Comparison of ENCODE assay signal across 1 cellular context in genomic region chr3:53464424-53464823, GRCh38.
TF ChIP-seq lines count a peak whose summit lies in the region.

No MANE protein-coding gene starts in this region.

TF ChIP-seq in HepG2, 621 proteins besides CTCF, POLR2A, EP300 and RAD21 (continued from another document and continues in another):
- TF ChIP-seq PATZ1 (CRISPR knock-in tag; IDR thresholded peaks at IDR 0.05) (peak; percentile 54; the same call in 1 of the 2 replicates), E2F2 (CRISPR knock-in tag; IDR thresholded peaks at IDR 0.05; ENCODE audit: borderline replicate concordance) (no peak), ZNF652 (CRISPR knock-in tag; IDR thresholded peaks at IDR 0.05; ENCODE audit: borderline replicate concordance, low read depth) (no peak), ZSCAN30 (CRISPR knock-in tag; IDR thresholded peaks at IDR 0.05) (no peak), ZFP90 (CRISPR knock-in tag; IDR thresholded peaks at IDR 0.05; ENCODE audit: borderline replicate concordance) (no peak), HNF4A (CRISPR knock-in tag; IDR thresholded peaks at IDR 0.05) (0 out of 2 replicates have a peak, but pooled peaks have one; percentile 6), ZBTB7A (CRISPR knock-in tag; IDR thresholded peaks at IDR 0.05) (no peak), ZNF672 (CRISPR knock-in tag; IDR thresholded peaks at IDR 0.05) (no peak), ZFP36L2 (CRISPR knock-in tag; IDR thresholded peaks at IDR 0.05) (no peak), ZNF431 (CRISPR knock-in tag; IDR thresholded peaks at IDR 0.05; ENCODE audit: borderline replicate concordance, low read depth) (no peak), NR2F1 (CRISPR knock-in tag; IDR thresholded peaks at IDR 0.05) (no peak), CBX5 (CRISPR knock-in tag; IDR thresholded peaks at IDR 0.05; ENCODE audit: borderline replicate concordance) (no peak), ZNF121 (CRISPR knock-in tag; IDR thresholded peaks at IDR 0.05) (peak; percentile 75), ZNF792 (CRISPR knock-in tag; IDR thresholded peaks at IDR 0.05) (no peak), ARID5B (CRISPR knock-in tag; IDR thresholded peaks at IDR 0.05) (peak; percentile 53), ZKSCAN1 (IDR thresholded peaks at IDR 0.05; ENCODE audit: low read length) (no peak), YY1 (IDR thresholded peaks at IDR 0.05; ENCODE audit: insufficient read depth, insufficient replicate concordance, low read depth, low read length) (no peak), PRMT3 (CRISPR knock-in tag; IDR thresholded peaks at IDR 0.05; ENCODE audit: borderline replicate concordance, low read depth) (no peak), PTBP1 (IDR thresholded peaks at IDR 0.05; ENCODE audit: low read depth, low read length, poor library complexity, severe bottlenecking) (no peak), ZNF616 (CRISPR knock-in tag; IDR thresholded peaks at IDR 0.05; ENCODE audit: low read depth) (no peak), ELF1 (CRISPR knock-in tag; IDR thresholded peaks at IDR 0.05) (no peak), TEAD2 (CRISPR knock-in tag; IDR thresholded peaks at IDR 0.05) (no peak), PHF5A (CRISPR knock-in tag; IDR thresholded peaks at IDR 0.05; ENCODE audit: low read depth, unreplicated experiment) (no peak), ZNF776 (CRISPR knock-in tag; IDR thresholded peaks at IDR 0.05) (no peak), HOXA5 (CRISPR knock-in tag; IDR thresholded peaks at IDR 0.05) (no peak), ELF3 (CRISPR knock-in tag; IDR thresholded peaks at IDR 0.05) (peak; percentile 20; the same call in 1 of the 2 replicates), ZNF281 (CRISPR knock-in tag; IDR thresholded peaks at IDR 0.05; ENCODE audit: borderline replicate concordance) (no peak), ZNF562 (CRISPR knock-in tag; IDR thresholded peaks at IDR 0.05; ENCODE audit: borderline replicate concordance) (no peak), ETV5 (CRISPR knock-in tag; IDR thresholded peaks at IDR 0.05; ENCODE audit: borderline replicate concordance) (peak; percentile 31; the same call in 1 of the 2 replicates), MED13 (CRISPR knock-in tag; IDR thresholded peaks at IDR 0.05) (no peak), NR2F6 (IDR thresholded peaks at IDR 0.05) (no peak), NR2F6 (CRISPR knock-in tag; IDR thresholded peaks at IDR 0.05) (peak; percentile 30; the same call in 1 of the 2 replicates), ZNF691 (CRISPR knock-in tag; IDR thresholded peaks at IDR 0.05; ENCODE audit: borderline replicate concordance, low read depth) (no peak), U2AF2 (IDR thresholded peaks at IDR 0.05; ENCODE audit: low read depth, low read length) (no peak), ZNF432 (CRISPR knock-in tag; IDR thresholded peaks at IDR 0.05; ENCODE audit: borderline replicate concordance) (no peak), GATA4 (IDR thresholded peaks at IDR 0.05; ENCODE audit: borderline replicate concordance, low read depth) (no peak), HDAC6 (IDR thresholded peaks at IDR 0.05; ENCODE audit: low read depth, low read length) (no peak), MED8 (CRISPR knock-in tag; IDR thresholded peaks at IDR 0.05; ENCODE audit: insufficient replicate concordance) (no peak), BCL6 (CRISPR knock-in tag; IDR thresholded peaks at IDR 0.05) (no peak), HNF4G (IDR thresholded peaks at IDR 0.05; ENCODE audit: borderline replicate concordance, low read depth, low read length) (0 out of 2 replicates have a peak, but pooled peaks have one; percentile 8), HNF4G (CRISPR knock-in tag; IDR thresholded peaks at IDR 0.05; ENCODE audit: borderline replicate concordance, low read depth) (no peak), NKX3-1 (CRISPR knock-in tag; IDR thresholded peaks at IDR 0.05) (no peak)
- TF ChIP-seq, protein P1, sequence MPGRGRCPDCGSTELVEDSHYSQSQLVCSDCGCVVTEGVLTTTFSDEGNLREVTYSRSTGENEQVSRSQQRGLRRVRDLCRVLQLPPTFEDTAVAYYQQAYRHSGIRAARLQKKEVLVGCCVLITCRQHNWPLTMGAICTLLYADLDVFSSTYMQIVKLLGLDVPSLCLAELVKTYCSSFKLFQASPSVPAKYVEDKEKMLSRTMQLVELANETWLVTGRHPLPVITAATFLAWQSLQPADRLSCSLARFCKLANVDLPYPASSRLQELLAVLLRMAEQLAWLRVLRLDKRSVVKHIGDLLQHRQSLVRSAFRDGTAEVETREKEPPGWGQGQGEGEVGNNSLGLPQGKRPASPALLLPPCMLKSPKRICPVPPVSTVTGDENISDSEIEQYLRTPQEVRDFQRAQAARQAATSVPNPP (CRISPR knock-in tag; IDR thresholded peaks at IDR 0.05): no peak
- TF ChIP-seq, protein P2, sequence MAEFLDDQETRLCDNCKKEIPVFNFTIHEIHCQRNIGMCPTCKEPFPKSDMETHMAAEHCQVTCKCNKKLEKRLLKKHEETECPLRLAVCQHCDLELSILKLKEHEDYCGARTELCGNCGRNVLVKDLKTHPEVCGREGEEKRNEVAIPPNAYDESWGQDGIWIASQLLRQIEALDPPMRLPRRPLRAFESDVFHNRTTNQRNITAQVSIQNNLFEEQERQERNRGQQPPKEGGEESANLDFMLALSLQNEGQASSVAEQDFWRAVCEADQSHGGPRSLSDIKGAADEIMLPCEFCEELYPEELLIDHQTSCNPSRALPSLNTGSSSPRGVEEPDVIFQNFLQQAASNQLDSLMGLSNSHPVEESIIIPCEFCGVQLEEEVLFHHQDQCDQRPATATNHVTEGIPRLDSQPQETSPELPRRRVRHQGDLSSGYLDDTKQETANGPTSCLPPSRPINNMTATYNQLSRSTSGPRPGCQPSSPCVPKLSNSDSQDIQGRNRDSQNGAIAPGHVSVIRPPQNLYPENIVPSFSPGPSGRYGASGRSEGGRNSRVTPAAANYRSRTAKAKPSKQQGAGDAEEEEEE (CRISPR knock-in tag; IDR thresholded peaks at IDR 0.05; ENCODE audit: borderline replicate concordance): no peak
- TF ChIP-seq, protein P3, sequence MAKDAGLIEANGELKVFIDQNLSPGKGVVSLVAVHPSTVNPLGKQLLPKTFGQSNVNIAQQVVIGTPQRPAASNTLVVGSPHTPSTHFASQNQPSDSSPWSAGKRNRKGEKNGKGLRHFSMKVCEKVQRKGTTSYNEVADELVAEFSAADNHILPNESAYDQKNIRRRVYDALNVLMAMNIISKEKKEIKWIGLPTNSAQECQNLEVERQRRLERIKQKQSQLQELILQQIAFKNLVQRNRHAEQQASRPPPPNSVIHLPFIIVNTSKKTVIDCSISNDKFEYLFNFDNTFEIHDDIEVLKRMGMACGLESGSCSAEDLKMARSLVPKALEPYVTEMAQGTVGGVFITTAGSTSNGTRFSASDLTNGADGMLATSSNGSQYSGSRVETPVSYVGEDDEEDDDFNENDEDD (CRISPR knock-in tag; IDR thresholded peaks at IDR 0.05; ENCODE audit: borderline replicate concordance): no peak
- TF ChIP-seq, protein P4, sequence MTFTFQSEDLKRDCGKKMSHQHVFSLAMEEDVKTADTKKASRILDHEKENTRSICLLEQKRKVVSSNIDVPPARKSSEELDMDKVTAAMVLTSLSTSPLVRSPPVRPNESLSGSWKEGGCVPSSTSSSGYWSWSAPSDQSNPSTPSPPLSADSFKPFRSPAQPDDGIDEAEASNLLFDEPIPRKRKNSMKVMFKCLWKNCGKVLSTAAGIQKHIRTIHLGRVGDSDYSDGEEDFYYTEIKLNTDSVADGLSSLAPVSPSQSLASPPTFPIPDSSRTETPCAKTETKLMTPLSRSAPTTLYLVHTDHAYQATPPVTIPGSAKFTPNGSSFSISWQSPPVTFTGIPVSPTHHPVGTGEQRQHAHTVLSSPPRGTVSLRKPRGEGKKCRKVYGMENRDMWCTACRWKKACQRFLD (CRISPR knock-in tag; IDR thresholded peaks at IDR 0.05; ENCODE audit: borderline replicate concordance): no peak
- TF ChIP-seq, protein P5, sequence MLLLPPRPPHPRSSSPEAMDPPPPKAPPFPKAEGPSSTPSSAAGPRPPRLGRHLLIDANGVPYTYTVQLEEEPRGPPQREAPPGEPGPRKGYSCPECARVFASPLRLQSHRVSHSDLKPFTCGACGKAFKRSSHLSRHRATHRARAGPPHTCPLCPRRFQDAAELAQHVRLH (CRISPR knock-in tag; IDR thresholded peaks at IDR 0.05; ENCODE audit: borderline replicate concordance, low read depth): no peak
- TF ChIP-seq, protein P6, sequence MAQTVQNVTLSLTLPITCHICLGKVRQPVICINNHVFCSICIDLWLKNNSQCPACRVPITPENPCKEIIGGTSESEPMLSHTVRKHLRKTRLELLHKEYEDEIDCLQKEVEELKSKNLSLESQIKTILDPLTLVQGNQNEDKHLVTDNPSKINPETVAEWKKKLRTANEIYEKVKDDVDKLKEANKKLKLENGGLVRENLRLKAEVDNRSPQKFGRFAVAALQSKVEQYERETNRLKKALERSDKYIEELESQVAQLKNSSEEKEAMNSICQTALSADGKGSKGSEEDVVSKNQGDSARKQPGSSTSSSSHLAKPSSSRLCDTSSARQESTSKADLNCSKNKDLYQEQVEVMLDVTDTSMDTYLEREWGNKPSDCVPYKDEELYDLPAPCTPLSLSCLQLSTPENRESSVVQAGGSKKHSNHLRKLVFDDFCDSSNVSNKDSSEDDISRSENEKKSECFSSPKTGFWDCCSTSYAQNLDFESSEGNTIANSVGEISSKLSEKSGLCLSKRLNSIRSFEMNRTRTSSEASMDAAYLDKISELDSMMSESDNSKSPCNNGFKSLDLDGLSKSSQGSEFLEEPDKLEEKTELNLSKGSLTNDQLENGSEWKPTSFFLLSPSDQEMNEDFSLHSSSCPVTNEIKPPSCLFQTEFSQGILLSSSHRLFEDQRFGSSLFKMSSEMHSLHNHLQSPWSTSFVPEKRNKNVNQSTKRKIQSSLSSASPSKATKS (CRISPR knock-in tag; IDR thresholded peaks at IDR 0.05): no peak
